15 cellular contexts compared by ENCODE assay signal in the genomic region with DNA sequence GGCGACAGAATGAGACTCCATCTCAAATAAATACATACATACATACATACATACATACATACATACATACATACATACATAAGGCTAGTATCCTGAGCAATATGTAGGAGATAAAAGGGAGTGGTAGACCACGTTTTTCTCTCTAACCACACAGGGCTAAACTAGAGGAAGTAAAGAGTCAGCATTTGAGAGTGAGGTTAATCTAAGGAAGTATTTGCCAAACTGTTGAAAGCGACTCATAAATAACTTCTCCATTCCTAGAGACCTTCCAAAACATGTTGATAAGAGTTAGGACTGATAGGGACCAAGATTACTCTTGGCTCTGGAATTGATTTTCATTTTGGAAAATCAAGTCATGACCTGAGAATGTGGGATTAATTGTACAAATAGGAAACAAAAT.
A peak's percentile ranks its signal among the peaks of the same experiment; 100 is the strongest.
DNase-seq lines count a peak whose midpoint lies in the region; ATAC-seq and TF ChIP-seq lines count a peak whose summit lies in the region.
"Had no signal": no experiment of that assay in that cellular context is flagged by ENCODE, and none has a peak within 500 bp of the region (broad histone marks: within the 10 kb centered on the region; RNA-seq: fewer than 3 reads in every experiment).

No MANE protein-coding gene starts in this region.

- intact Hi-C loops in PC-3 (cut with micrococcal nuclease) (no loop called here), upper lobe of right lung (cut with DNase I) (no loop called here)

- H3K27ac ChIP-seq in PC-3 (ENCODE audit: low read length) (no peak overlapping the region), upper lobe of right lung (no peak overlapping the region)
- H3K27ac ChIP-seq: right lobe of liver had no signal

- BruUV-seq in PC-3 (replicated peaks; lab: Mats Ljungman, UMichigan), result no TSS peak

- TF ChIP-seq CTCF in PC-3 (conservative IDR thresholded peaks at IDR 0.05; ENCODE audit: low read depth, low read length) (no peak), endothelial cell (IDR thresholded peaks at IDR 0.05; ENCODE audit: unreplicated experiment) (no peak), upper lobe of right lung (IDR thresholded peaks at IDR 0.05) (no peak)

- H4K20me1 ChIP-seq in PC-3 (ENCODE audit: low read length), result no peaks in the 10 kb centered on the region

- no peaks in the 10 kb centered on the region for H3K79me2 ChIP-seq in PC-3 (ENCODE audit: low read length)

- H3K4me3 ChIP-seq in PC-3 (ENCODE audit: low read length), result no peak overlapping the region
- H3K4me3 ChIP-seq in upper lobe of right lung, result no peak overlapping the region
- H3K4me3 ChIP-seq: right lobe of liver had no signal

- DNase-seq in activated naive CD8-positive, alpha-beta T cell treated with anti-CD3 and anti-CD28 coated beads, Interleukin-2, amount 10 ng/mL, durations not matched to agents 7 days and 5 days, result no peak
- DNase-seq in activated naive CD8-positive, alpha-beta T cell treated with anti-CD3 and anti-CD28 coated beads for 36 hours, result no peak
- DNase-seq in PC-3 (peak; percentile 8), endothelial cell (ENCODE audit: low spot score) (no peak), upper lobe of right lung (no peak), SHP77 (lab: John Stamatoyannopoulos, UW) (no peak), DMS153 treated with DMSO at 0.1 percent for 48 hours (lab: John Stamatoyannopoulos, UW; ENCODE audit: unreplicated experiment) (no peak)
- DNase-seq: activated naive CD4-positive, alpha-beta T cell treated with Interleukin-2 at 50 U/mL for 16 hours; effector CD8-positive, alpha-beta T cell; NCI-H187; NCI-H82; nephron progenitor cell; right lobe of liver had no signal

- H3K4me3 Mint-ChIP-seq in activated naive CD8-positive, alpha-beta T cell treated with anti-CD3 and anti-CD28 coated beads, Interleukin-2, amount 10 ng/mL, durations not matched to agents 7 days and 5 days, result peak overlapping the region; percentile 36
- no peak overlapping the region for H3K4me3 Mint-ChIP-seq in activated naive CD8-positive, alpha-beta T cell treated with anti-CD3 and anti-CD28 coated beads for 36 hours
- H3K4me3 Mint-ChIP-seq in endothelial cell (ENCODE audit: unreplicated experiment), result no peak overlapping the region
- H3K4me3 Mint-ChIP-seq: nephron progenitor cell had no signal

- ATAC-seq in activated naive CD8-positive, alpha-beta T cell treated with anti-CD3 and anti-CD28 coated beads, Interleukin-2, amount 10 ng/mL, durations not matched to agents 7 days and 5 days (ENCODE audit: low read depth), result peak; percentile 89
- ATAC-seq in PC-3 (no peak), upper lobe of right lung (peak; percentile 79), GM21528 (IDR thresholded peaks at IDR 0.05; ENCODE audit: low FRiP score, unreplicated experiment) (no peak)

- peaks cover 5% of the 10 kb centered on the region for H3K36me3 Mint-ChIP-seq in activated naive CD8-positive, alpha-beta T cell treated with anti-CD3 and anti-CD28 coated beads, Interleukin-2, amount 10 ng/mL, durations not matched to agents 7 days and 5 days
- H3K36me3 Mint-ChIP-seq in activated naive CD8-positive, alpha-beta T cell treated with anti-CD3 and anti-CD28 coated beads for 36 hours, result no peaks in the 10 kb centered on the region
- no peaks in the 10 kb centered on the region for H3K36me3 Mint-ChIP-seq in endothelial cell (ENCODE audit: low read depth, unreplicated experiment)

- no peak overlapping the region for H3K27ac Mint-ChIP-seq in activated naive CD8-positive, alpha-beta T cell treated with anti-CD3 and anti-CD28 coated beads, Interleukin-2, amount 10 ng/mL, durations not matched to agents 7 days and 5 days
- no peak overlapping the region for H3K27ac Mint-ChIP-seq in activated naive CD8-positive, alpha-beta T cell treated with anti-CD3 and anti-CD28 coated beads for 36 hours
- H3K27ac Mint-ChIP-seq in endothelial cell (ENCODE audit: unreplicated experiment), result peak overlapping the region; percentile 53
- H3K27ac Mint-ChIP-seq: nephron progenitor cell had no signal

- H3K36me3 ChIP-seq in PC-3 (ENCODE audit: low read depth, low read length) (no peaks in the 10 kb centered on the region), upper lobe of right lung (no peaks in the 10 kb centered on the region)
- H3K36me3 ChIP-seq: right lobe of liver had no signal

- no peaks in the 10 kb centered on the region for H3F3A ChIP-seq in PC-3 (ENCODE audit: low read length, unreplicated experiment)

- H3K4me1 ChIP-seq in PC-3 (ENCODE audit: insufficient read depth, low read length) (peaks cover 9% of the 10 kb centered on the region; the same call in 1 of the 2 replicates), upper lobe of right lung (peaks cover 36% of the 10 kb centered on the region)

- peaks cover 19% of the 10 kb centered on the region for H3K4me1 Mint-ChIP-seq in activated naive CD8-positive, alpha-beta T cell treated with anti-CD3 and anti-CD28 coated beads, Interleukin-2, amount 10 ng/mL, durations not matched to agents 7 days and 5 days
- peaks cover 14% of the 10 kb centered on the region for H3K4me1 Mint-ChIP-seq in activated naive CD8-positive, alpha-beta T cell treated with anti-CD3 and anti-CD28 coated beads for 36 hours
- H3K4me1 Mint-ChIP-seq in endothelial cell (ENCODE audit: unreplicated experiment), result peaks cover 66% of the 10 kb centered on the region
- H3K4me1 Mint-ChIP-seq: nephron progenitor cell had no signal

- H2AFZ ChIP-seq in PC-3 (ENCODE audit: low read length), result no peak overlapping the region

- H3K9me3 ChIP-seq in PC-3 (ENCODE audit: low read length) (no peaks in the 10 kb centered on the region), upper lobe of right lung (no peaks in the 10 kb centered on the region)
- H3K9me3 ChIP-seq: right lobe of liver had no signal

- CTCF ChIA-PET in PC-3 (lab: Charles Lee), result no interaction called here

- POLR2A ChIA-PET in activated naive CD8-positive, alpha-beta T cell treated with anti-CD3 and anti-CD28 coated beads, Interleukin-2, amount 10 ng/mL, durations not matched to agents 7 days and 5 days (lab: Charles Lee), result interaction anchor here (1.6 kb wide), 1 partner anchor 13 kb away, joined by 3 read pairs; no protein-coding TSS in a partner anchor
- POLR2A ChIA-PET in PC-3 (lab: Charles Lee; ENCODE audit: unreplicated experiment), result no interaction called here

- H3K27me3 Mint-ChIP-seq in activated naive CD8-positive, alpha-beta T cell treated with anti-CD3 and anti-CD28 coated beads, Interleukin-2, amount 10 ng/mL, durations not matched to agents 7 days and 5 days, result no peaks in the 10 kb centered on the region
- no peaks in the 10 kb centered on the region for H3K27me3 Mint-ChIP-seq in activated naive CD8-positive, alpha-beta T cell treated with anti-CD3 and anti-CD28 coated beads for 36 hours
- peaks cover 4% of the 10 kb centered on the region for H3K27me3 Mint-ChIP-seq in endothelial cell (ENCODE audit: unreplicated experiment)
- H3K27me3 Mint-ChIP-seq: IgD-negative memory B cell had no signal

- H3K27me3 ChIP-seq in PC-3 (ENCODE audit: low read length) (no peaks in the 10 kb centered on the region), upper lobe of right lung (no peaks in the 10 kb centered on the region)
- H3K27me3 ChIP-seq: right lobe of liver had no signal

- H3K4me2 ChIP-seq in PC-3 (ENCODE audit: low read length), result no peak overlapping the region

- H3K9me2 ChIP-seq in PC-3 (replicated peaks; ENCODE audit: low read length), result no peaks in the 10 kb centered on the region

- H3K9me3 Mint-ChIP-seq in activated naive CD8-positive, alpha-beta T cell treated with anti-CD3 and anti-CD28 coated beads, Interleukin-2, amount 10 ng/mL, durations not matched to agents 7 days and 5 days, result no peaks in the 10 kb centered on the region
- H3K9me3 Mint-ChIP-seq in activated naive CD8-positive, alpha-beta T cell treated with anti-CD3 and anti-CD28 coated beads for 36 hours, result no peaks in the 10 kb centered on the region
- no peaks in the 10 kb centered on the region for H3K9me3 Mint-ChIP-seq in endothelial cell (ENCODE audit: unreplicated experiment)
- H3K9me3 Mint-ChIP-seq: IgD-negative memory B cell, nephron progenitor cell had no signal

- no peak overlapping the region for H3K9ac ChIP-seq in PC-3 (ENCODE audit: low read length)

Comparison
In these comparisons a context has a peak if more than half of its experiments do, and no peak if none do; other contexts are left out.
1. ATAC-seq: peak in activated naive CD8-positive, alpha-beta T cell treated with anti-CD3 and anti-CD28 coated beads, Interleukin-2, amount 10 ng/mL, durations not matched to agents 7 days and 5 days (single experiment) and upper lobe of right lung (single experiment); none in PC-3 (single experiment) and GM21528 (single experiment).